1 cellular context compared by ENCODE assay signal in genomic region chr15:23565395-23566069, GRCh38.
A peak's percentile ranks its signal among the peaks of the same experiment; 100 is the strongest.
TF ChIP-seq lines count a peak whose summit lies in the region.

MKRN3 (plus strand) TSS chr15:23565674; CDS start chr15:23565783, 109 bp downstream.

TF ChIP-seq in HEK293, 187 proteins besides CTCF, POLR2A, EP300 and RAD21 (continued from another document):
- TF ChIP-seq ZNF639 (tag by site-specific recombination; IDR thresholded peaks at IDR 0.05), result peak; percentile 67; the same call in 1 of the 2 replicates
- TF ChIP-seq ZNF629 (tag by site-specific recombination; IDR thresholded peaks at IDR 0.05), result 0 out of 2 replicates have a peak, but pooled peaks have one; percentile 32
- TF ChIP-seq ZBTB11 (tag by site-specific recombination; conservative IDR thresholded peaks at IDR 0.05; ENCODE audit: low read depth), result peak; percentile 99
- TF ChIP-seq YY2 (tag by site-specific recombination; IDR thresholded peaks at IDR 0.05), result peak; percentile 70
- no peak for TF ChIP-seq ZNF621 (tag by site-specific recombination; IDR thresholded peaks at IDR 0.05)
- TF ChIP-seq ZNF518A (tag by site-specific recombination; conservative IDR thresholded peaks at IDR 0.05; ENCODE audit: low read depth), result peak; percentile 73
- peak; percentile 61 for TF ChIP-seq SP3 (tag by site-specific recombination; IDR thresholded peaks at IDR 0.05)
- TF ChIP-seq, protein P1, sequence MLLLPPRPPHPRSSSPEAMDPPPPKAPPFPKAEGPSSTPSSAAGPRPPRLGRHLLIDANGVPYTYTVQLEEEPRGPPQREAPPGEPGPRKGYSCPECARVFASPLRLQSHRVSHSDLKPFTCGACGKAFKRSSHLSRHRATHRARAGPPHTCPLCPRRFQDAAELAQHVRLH (tag by site-specific recombination; IDR thresholded peaks at IDR 0.05), result 0 out of 2 replicates have a peak, but pooled peaks have one; percentile 15
- TF ChIP-seq ZFP69B (tag by site-specific recombination; IDR thresholded peaks at IDR 0.05), result 0 out of 2 replicates have a peak, but pooled peaks have one; percentile 13
- 0 out of 2 replicates have a peak, but pooled peaks have one; percentile 18 for TF ChIP-seq ZNF558 (tag by site-specific recombination; IDR thresholded peaks at IDR 0.05)
- peak; percentile 82 for TF ChIP-seq YY1 (tag by site-specific recombination; IDR thresholded peaks at IDR 0.05)
- TF ChIP-seq KLF8 (tag by site-specific recombination; IDR thresholded peaks at IDR 0.05), result 0 out of 2 replicates have a peak, but pooled peaks have one; percentile 28
